Comparison of ENCODE assay signal across 18 cellular contexts in genomic region chr20:35117148-35117547, GRCh38. TPM values are rescaled to one million over a fixed set of nuclear protein-coding genes. Genes with fewer than 3 reads are reported as not detected.
A peak's percentile ranks its signal among the peaks of the same experiment; 100 is the strongest.
DNase-seq lines count a peak whose midpoint lies in the region; ATAC-seq and TF ChIP-seq lines count a peak whose summit lies in the region.
"Had no signal": no experiment of that assay in that cellular context is flagged by ENCODE, and none has a peak within 500 bp of the region (broad histone marks: within the 10 kb centered on the region; RNA-seq: fewer than 3 reads in every experiment).

No MANE protein-coding gene starts in this region.

- H3K27me3 Mint-ChIP-seq in activated CD8-positive, alpha-beta T cell treated with anti-CD3 and anti-CD28 coated beads for 36 hours = no peaks in the 10 kb centered on the region
- H3K27me3 Mint-ChIP-seq in activated CD8-positive, alpha-beta T cell treated with anti-CD3 and anti-CD28 coated beads, Interleukin-2, amount 10 ng/mL, durations not matched to agents 7 days and 5 days (ENCODE audit: low read depth) = no peaks in the 10 kb centered on the region
- H3K27me3 Mint-ChIP-seq in osteocyte (ENCODE audit: unreplicated experiment) = no peaks in the 10 kb centered on the region
- H3K27me3 Mint-ChIP-seq: CD4-positive, CD25-positive, alpha-beta regulatory T cell; progenitor cell of endocrine pancreas had no signal

- H3K4me3 Mint-ChIP-seq in activated CD8-positive, alpha-beta T cell treated with anti-CD3 and anti-CD28 coated beads for 36 hours = no peak overlapping the region
- H3K4me3 Mint-ChIP-seq in activated CD8-positive, alpha-beta T cell treated with anti-CD3 and anti-CD28 coated beads, Interleukin-2, amount 10 ng/mL, durations not matched to agents 7 days and 5 days = no peak overlapping the region
- H3K4me3 Mint-ChIP-seq in osteocyte (ENCODE audit: unreplicated experiment) = no peak overlapping the region
- H3K4me3 Mint-ChIP-seq: CD4-positive, CD25-positive, alpha-beta regulatory T cell; endodermal cell had no signal

- peaks cover 15% of the 10 kb centered on the region for H3K36me3 Mint-ChIP-seq in activated CD8-positive, alpha-beta T cell treated with anti-CD3 and anti-CD28 coated beads for 36 hours (ENCODE audit: low read depth)
- H3K36me3 Mint-ChIP-seq in activated CD8-positive, alpha-beta T cell treated with anti-CD3 and anti-CD28 coated beads, Interleukin-2, amount 10 ng/mL, durations not matched to agents 7 days and 5 days (ENCODE audit: low read depth) = peaks cover 43% of the 10 kb centered on the region
- peaks cover 33% of the 10 kb centered on the region for H3K36me3 Mint-ChIP-seq in osteocyte (ENCODE audit: unreplicated experiment)

- H3K9me3 ChIP-seq in left lung = no peaks in the 10 kb centered on the region

- H3K9me3 Mint-ChIP-seq in activated CD8-positive, alpha-beta T cell treated with anti-CD3 and anti-CD28 coated beads for 36 hours = no peaks in the 10 kb centered on the region
- H3K9me3 Mint-ChIP-seq in activated CD8-positive, alpha-beta T cell treated with anti-CD3 and anti-CD28 coated beads, Interleukin-2, amount 10 ng/mL, durations not matched to agents 7 days and 5 days (ENCODE audit: insufficient read depth) = no peaks in the 10 kb centered on the region
- no peaks in the 10 kb centered on the region for H3K9me3 Mint-ChIP-seq in osteocyte (ENCODE audit: unreplicated experiment)
- H3K9me3 Mint-ChIP-seq: CD4-positive, CD25-positive, alpha-beta regulatory T cell; endodermal cell had no signal

- POLR2A ChIA-PET in activated CD8-positive, alpha-beta T cell treated with anti-CD3 and anti-CD28 coated beads for 36 hours (lab: Charles Lee) = no interaction called here
- POLR2A ChIA-PET in activated CD8-positive, alpha-beta T cell treated with anti-CD3 and anti-CD28 coated beads, Interleukin-2, amount 10 ng/mL, durations not matched to agents 7 days and 5 days (lab: Charles Lee) = no interaction called here

- peaks cover 0 to 87% of the 10 kb centered on the region in 2 donors for H3K36me3 ChIP-seq in left lung

- no peak for TF ChIP-seq CTCF in activated CD8-positive, alpha-beta T cell treated with anti-CD3 and anti-CD28 coated beads for 36 hours (IDR thresholded peaks at IDR 0.05)
- TF ChIP-seq CTCF in astrocyte of the spinal cord (IDR thresholded peaks at IDR 0.05; ENCODE audit: low read depth, low read length) = no peak
- TF ChIP-seq CTCF in osteocyte (IDR thresholded peaks at IDR 0.05) = no peak
- no peak for TF ChIP-seq CTCF in left lung (IDR thresholded peaks at IDR 0.05)

- no peaks in the 10 kb centered on the region for H3K27me3 ChIP-seq in left lung

- in situ Hi-C loops in astrocyte of the spinal cord (cut with HindIII; ENCODE audit: low sequenced_read_pairs) = no loop called here

- H3K27ac Mint-ChIP-seq in activated CD8-positive, alpha-beta T cell treated with anti-CD3 and anti-CD28 coated beads for 36 hours = peak overlapping the region; percentile 58
- H3K27ac Mint-ChIP-seq in activated CD8-positive, alpha-beta T cell treated with anti-CD3 and anti-CD28 coated beads, Interleukin-2, amount 10 ng/mL, durations not matched to agents 7 days and 5 days = no peak overlapping the region
- H3K27ac Mint-ChIP-seq in osteocyte (ENCODE audit: unreplicated experiment) = peak overlapping the region; percentile 5
- H3K27ac Mint-ChIP-seq: endodermal cell had no signal

- H3K4me1 ChIP-seq in left lung = no peaks in the 10 kb centered on the region

- no peak overlapping the region for H3K4me3 ChIP-seq in astrocyte of the spinal cord (ENCODE audit: low read depth, low read length)
- H3K4me3 ChIP-seq in left lung = no peak overlapping the region

- CTCF ChIA-PET in activated CD8-positive, alpha-beta T cell treated with anti-CD3 and anti-CD28 coated beads for 36 hours (lab: Charles Lee) = interaction anchor here (0.8 kb wide), 1 partner anchor 21 kb away, joined by 4 read pairs; no protein-coding TSS in a partner anchor
- CTCF ChIA-PET in activated CD8-positive, alpha-beta T cell treated with anti-CD3 and anti-CD28 coated beads, Interleukin-2, amount 10 ng/mL, durations not matched to agents 7 days and 5 days (lab: Charles Lee) = interaction anchor here (1.4 kb wide), 1 partner anchor 21 kb away, joined by 4 read pairs; no protein-coding TSS in a partner anchor

- ATAC-seq in activated CD8-positive, alpha-beta T cell treated with anti-CD3 and anti-CD28 coated beads for 36 hours = no peak
- ATAC-seq in activated CD8-positive, alpha-beta T cell treated with anti-CD3 and anti-CD28 coated beads, Interleukin-2, amount 10 ng/mL, durations not matched to agents 7 days and 5 days = no peak
- no peak for ATAC-seq in left lung

- intact Hi-C loops in activated CD8-positive, alpha-beta T cell treated with anti-CD3 and anti-CD28 coated beads for 36 hours (cut with micrococcal nuclease) = no loop called here
- intact Hi-C loops in left lung (cut with DNase I) = no loop called here

- DNase-seq in activated CD8-positive, alpha-beta T cell treated with anti-CD3 and anti-CD28 coated beads for 36 hours = no peak
- DNase-seq in activated CD8-positive, alpha-beta T cell treated with anti-CD3 and anti-CD28 coated beads, Interleukin-2, amount 10 ng/mL, durations not matched to agents 7 days and 5 days = no peak
- DNase-seq in EL = peak; percentile 23
- DNase-seq in astrocyte of the spinal cord (ENCODE audit: low read depth, low spot score) = peak; percentile 8
- DNase-seq in osteocyte (ENCODE audit: extremely low spot score, unreplicated experiment) = no peak
- no peak for DNase-seq in left lung
- no peak for DNase-seq in islet precursor cell
- no peak for DNase-seq in central memory CD4-positive, alpha-beta T cell
- DNase-seq: activated CD4-positive, CD25-positive, alpha-beta regulatory T cell; CD4-positive, CD25-positive, alpha-beta regulatory T cell; cerebellar nuclear complex; endodermal cell; KBM-7; NCI-H1092 treated with DMSO at 0.1 percent for 48 hours; NCI-H526 treated with DMSO at 0.1 percent for 48 hours; stimulated activated CD4-positive, alpha-beta T cell treated with anti-CD3 and anti-CD28 coated beads, Interleukin-12 subunit alpha, Interleukin-12 subunit beta, amount 100 ng/mL, for 4 hours had no signal

- H3K27ac ChIP-seq in left lung = peak overlapping the region in 1 of 2 donors; percentile 24

- H3K4me1 Mint-ChIP-seq in activated CD8-positive, alpha-beta T cell treated with anti-CD3 and anti-CD28 coated beads for 36 hours (ENCODE audit: low read depth) = peaks cover 2% of the 10 kb centered on the region
- H3K4me1 Mint-ChIP-seq in activated CD8-positive, alpha-beta T cell treated with anti-CD3 and anti-CD28 coated beads, Interleukin-2, amount 10 ng/mL, durations not matched to agents 7 days and 5 days (ENCODE audit: low read depth) = peaks cover 2% of the 10 kb centered on the region
- peaks cover 10% of the 10 kb centered on the region for H3K4me1 Mint-ChIP-seq in osteocyte (ENCODE audit: unreplicated experiment)
- H3K4me1 Mint-ChIP-seq: endodermal cell had no signal

RNA-seq across cellular contexts. Expression of gene TRPC4AP, which starts 24.5 kb away (rescaled TPM):
- 10 to 100 TPM; 34.2 to 38.2 TPM for total RNA-seq in activated CD8-positive, alpha-beta T cell treated with anti-CD3 and anti-CD28 coated beads for 36 hours
- total RNA-seq in activated CD8-positive, alpha-beta T cell treated with anti-CD3 and anti-CD28 coated beads, Interleukin-2, amount 10 ng/mL, durations not matched to agents 7 days and 5 days = 10 to 100 TPM; 43.2 to 44.6 TPM
- total RNA-seq in osteocyte (83.0 TPM in 2 replicates), left lung (10 to 100 TPM; 67.9 to 70.8 TPM)

RNA-seq across cellular contexts. Expression of gene EDEM2, which starts 30.0 kb away (rescaled TPM):
- total RNA-seq in activated CD8-positive, alpha-beta T cell treated with anti-CD3 and anti-CD28 coated beads for 36 hours = 10 to 100 TPM; 14.4 to 16.0 TPM
- 10 to 100 TPM; 19.5 to 19.6 TPM for total RNA-seq in activated CD8-positive, alpha-beta T cell treated with anti-CD3 and anti-CD28 coated beads, Interleukin-2, amount 10 ng/mL, durations not matched to agents 7 days and 5 days
- 16.8 and 17.5 TPM in 2 replicates for total RNA-seq in osteocyte
- total RNA-seq in left lung = 10 to 100 TPM; 46.8 to 48.7 TPM

RNA-seq across cellular contexts. Expression of gene PROCR, which starts 54.7 kb away (rescaled TPM):
- 1 to 10 TPM; 2.3 to 3.0 TPM for total RNA-seq in activated CD8-positive, alpha-beta T cell treated with anti-CD3 and anti-CD28 coated beads for 36 hours
- 1 to 10 TPM; 1.2 to 1.3 TPM for total RNA-seq in activated CD8-positive, alpha-beta T cell treated with anti-CD3 and anti-CD28 coated beads, Interleukin-2, amount 10 ng/mL, durations not matched to agents 7 days and 5 days
- total RNA-seq in osteocyte = 3.2 and 3.3 TPM in 2 replicates
- 10 to 100 TPM; 21.7 to 25.6 TPM for total RNA-seq in left lung
- total RNA-seq: CD4-positive, CD25-positive, alpha-beta regulatory T cell; OCI-LY7 had no signal

Comparison
In these comparisons a context has a peak if more than half of its experiments do, and no peak if none do; other contexts are left out.
1. DNase-seq: peak in EL (single experiment) and astrocyte of the spinal cord (single experiment); none in activated CD8-positive, alpha-beta T cell treated with anti-CD3 and anti-CD28 coated beads for 36 hours (single experiment), activated CD8-positive, alpha-beta T cell treated with anti-CD3 and anti-CD28 coated beads, Interleukin-2, amount 10 ng/mL, durations not matched to agents 7 days and 5 days (single experiment), osteocyte (single experiment), left lung (0 of 2), islet precursor cell (single experiment) and central memory CD4-positive, alpha-beta T cell (single experiment).